25 cellular contexts compared by ENCODE assay signal in genomic region chr19:55836340-55836739, GRCh38. TPM values are rescaled to one million over a fixed set of nuclear protein-coding genes. Genes with fewer than 3 reads are reported as not detected.
"Had no signal": no experiment of that assay in that cellular context is flagged by ENCODE, and none has a peak within 500 bp of the region (broad histone marks: within the 10 kb centered on the region; RNA-seq: fewer than 3 reads in every experiment).

Gene NLRP4 (plus strand): TSS chr19:55836540. CDS start chr19:55852081, 15,541 bp downstream.

- H3K4me1 Mint-ChIP-seq: activated B cell treated with CpG ODN at 0.5 μM for 24 hours; activated CD4-positive, alpha-beta T cell treated with anti-CD3 and anti-CD28 coated beads for 36 hours; activated naive CD8-positive, alpha-beta T cell treated with anti-CD3 and anti-CD28 coated beads for 36 hours; central memory CD8-positive, alpha-beta T cell; naive thymus-derived CD4-positive, alpha-beta T cell; neural progenitor cell had no signal

- H3K27me3 Mint-ChIP-seq: activated CD4-positive, alpha-beta T cell treated with anti-CD3 and anti-CD28 coated beads for 36 hours; activated naive CD8-positive, alpha-beta T cell treated with anti-CD3 and anti-CD28 coated beads for 36 hours; central memory CD8-positive, alpha-beta T cell had no signal

- H3K27ac ChIP-seq: breast epithelium, foreskin keratinocyte, hepatocyte, left lung, neural progenitor cell, prostate gland, upper lobe of right lung had no signal

- H3K4me3 Mint-ChIP-seq: activated B cell treated with CpG ODN at 0.5 μM for 24 hours; activated CD4-positive, alpha-beta T cell treated with anti-CD3 and anti-CD28 coated beads for 36 hours; activated naive CD8-positive, alpha-beta T cell treated with anti-CD3 and anti-CD28 coated beads for 36 hours; central memory CD8-positive, alpha-beta T cell; naive thymus-derived CD4-positive, alpha-beta T cell; neural progenitor cell had no signal

- H3K27me3 ChIP-seq: breast epithelium, foreskin keratinocyte, hepatocyte, neural progenitor cell had no signal

- H3K4me1 ChIP-seq: breast epithelium, foreskin keratinocyte, left lung, neural progenitor cell, prostate gland, upper lobe of right lung had no signal

- ATAC-seq: activated CD4-positive, alpha-beta T cell treated with anti-CD3 and anti-CD28 coated beads for 36 hours; foreskin keratinocyte; left lung; naive thymus-derived CD4-positive, alpha-beta T cell; upper lobe of right lung had no signal

- DNase-seq: activated B cell treated with CpG ODN at 0.5 μM for 24 hours; activated CD4-positive, alpha-beta T cell treated with anti-CD3 and anti-CD28 coated beads for 36 hours; activated CD4-positive, alpha-beta T cell treated with anti-CD3 and anti-CD28 coated beads, Interleukin-2, amount 50 U/mL, for 4 hours; activated CD8-positive, alpha-beta memory T cell treated with anti-CD3 and anti-CD28 coated beads for 24 hours; activated naive CD4-positive, alpha-beta T cell treated with Interleukin-2 at 50 U/mL for 16 hours; activated naive CD8-positive, alpha-beta T cell treated with anti-CD3 and anti-CD28 coated beads for 36 hours; activated T-cell treated with anti-CD3 and anti-CD28 coated beads, Interleukin-2, amount 50 U/mL, for 48 hours; effector memory CD4-positive, alpha-beta T cell; foreskin keratinocyte; kidney glomerular epithelial cell; left lung; naive thymus-derived CD4-positive, alpha-beta T cell; stimulated activated CD4-positive, alpha-beta T cell treated with anti-CD3 and anti-CD28 coated beads, Interleukin-4, amount 100 ng/mL, for 1 hour; stimulated activated naive CD4-positive, alpha-beta T cell treated with Interleukin-2 at 50 U/mL for 16 hours; T-helper 9 cell; upper lobe of right lung had no signal

- H3K36me3 ChIP-seq: breast epithelium, left lung, neural progenitor cell, prostate gland, upper lobe of right lung had no signal

- H3K27ac Mint-ChIP-seq: activated B cell treated with CpG ODN at 0.5 μM for 24 hours; activated CD4-positive, alpha-beta T cell treated with anti-CD3 and anti-CD28 coated beads for 36 hours; activated naive CD8-positive, alpha-beta T cell treated with anti-CD3 and anti-CD28 coated beads for 36 hours; neural progenitor cell had no signal

- H3K4me3 ChIP-seq: breast epithelium, hepatocyte, left lung, lung, neural progenitor cell, prostate gland, upper lobe of right lung had no signal

- H3K36me3 Mint-ChIP-seq: activated naive CD8-positive, alpha-beta T cell treated with anti-CD3 and anti-CD28 coated beads for 36 hours; neural progenitor cell had no signal

- H3K9me3 ChIP-seq: prostate gland, upper lobe of right lung had no signal

RNA-seq across cellular contexts. Expression of gene NLRP4, which starts in this region (rescaled TPM):
- total RNA-seq: activated CD4-positive, alpha-beta T cell treated with anti-CD3 and anti-CD28 coated beads for 36 hours; activated naive CD8-positive, alpha-beta T cell treated with anti-CD3 and anti-CD28 coated beads for 36 hours; breast epithelium; dermis microvascular lymphatic vessel endothelial cell; foreskin keratinocyte; hepatocyte; left lung; mesenteric fat pad; naive thymus-derived CD4-positive, alpha-beta T cell; osteoblast; upper lobe of right lung had no signal
